In genomic region chr2:68365087-68365486, GRCh38 we compare ENCODE assay signal across 2 cellular contexts.
TF ChIP-seq lines count a peak whose summit lies in the region.

A gene with protein sequence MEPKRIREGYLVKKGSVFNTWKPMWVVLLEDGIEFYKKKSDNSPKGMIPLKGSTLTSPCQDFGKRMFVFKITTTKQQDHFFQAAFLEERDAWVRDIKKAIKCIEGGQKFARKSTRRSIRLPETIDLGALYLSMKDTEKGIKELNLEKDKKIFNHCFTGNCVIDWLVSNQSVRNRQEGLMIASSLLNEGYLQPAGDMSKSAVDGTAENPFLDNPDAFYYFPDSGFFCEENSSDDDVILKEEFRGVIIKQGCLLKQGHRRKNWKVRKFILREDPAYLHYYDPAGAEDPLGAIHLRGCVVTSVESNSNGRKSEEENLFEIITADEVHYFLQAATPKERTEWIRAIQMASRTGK (plus strand): TSS chr2:68365282. CDS start chr2:68365352, 70 bp downstream.

TF ChIP-seq in K562, 482 proteins besides CTCF, POLR2A, EP300 and RAD21:
- TF ChIP-seq ZNF830 (CRISPR knock-in tag; IDR thresholded peaks at IDR 0.05) (no peak), RUNX1 (IDR thresholded peaks at IDR 0.05; ENCODE audit: low read depth) (no peak), SOX6 (IDR thresholded peaks at IDR 0.05) (no peak), MITF (IDR thresholded peaks at IDR 0.05) (no peak), SPI1 (IDR thresholded peaks at IDR 0.05; ENCODE audit: borderline replicate concordance, low read depth, low read length) (peak; percentile 18; the same call in 1 of the 2 replicates)
- TF ChIP-seq, protein P1, sequence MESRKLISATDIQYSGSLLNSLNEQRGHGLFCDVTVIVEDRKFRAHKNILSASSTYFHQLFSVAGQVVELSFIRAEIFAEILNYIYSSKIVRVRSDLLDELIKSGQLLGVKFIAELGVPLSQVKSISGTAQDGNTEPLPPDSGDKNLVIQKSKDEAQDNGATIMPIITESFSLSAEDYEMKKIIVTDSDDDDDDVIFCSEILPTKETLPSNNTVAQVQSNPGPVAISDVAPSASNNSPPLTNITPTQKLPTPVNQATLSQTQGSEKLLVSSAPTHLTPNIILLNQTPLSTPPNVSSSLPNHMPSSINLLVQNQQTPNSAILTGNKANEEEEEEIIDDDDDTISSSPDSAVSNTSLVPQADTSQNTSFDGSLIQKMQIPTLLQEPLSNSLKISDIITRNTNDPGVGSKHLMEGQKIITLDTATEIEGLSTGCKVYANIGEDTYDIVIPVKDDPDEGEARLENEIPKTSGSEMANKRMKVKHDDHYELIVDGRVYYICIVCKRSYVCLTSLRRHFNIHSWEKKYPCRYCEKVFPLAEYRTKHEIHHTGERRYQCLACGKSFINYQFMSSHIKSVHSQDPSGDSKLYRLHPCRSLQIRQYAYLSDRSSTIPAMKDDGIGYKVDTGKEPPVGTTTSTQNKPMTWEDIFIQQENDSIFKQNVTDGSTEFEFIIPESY (CRISPR knock-in tag; IDR thresholded peaks at IDR 0.05) = 0 out of 2 replicates have a peak, but pooled peaks have one; percentile 33

TF ChIP-seq in SK-N-SH, 30 proteins besides CTCF, POLR2A, EP300 and RAD21:
- TF ChIP-seq, protein P1 (IDR thresholded peaks at IDR 0.05; ENCODE audit: borderline replicate concordance, low read depth) = no peak
- TF ChIP-seq, protein P2, sequence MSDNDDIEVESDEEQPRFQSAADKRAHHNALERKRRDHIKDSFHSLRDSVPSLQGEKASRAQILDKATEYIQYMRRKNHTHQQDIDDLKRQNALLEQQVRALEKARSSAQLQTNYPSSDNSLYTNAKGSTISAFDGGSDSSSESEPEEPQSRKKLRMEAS (IDR thresholded peaks at IDR 0.05; ENCODE audit: low read depth) = no peak
- TF ChIP-seq TAF1 (IDR thresholded peaks at IDR 0.05; ENCODE audit: borderline replicate concordance, low read depth, low read length) (no peak), REST (IDR thresholded peaks at IDR 0.05; ENCODE audit: low read depth, low read length) (no peak), TEAD4 (IDR thresholded peaks at IDR 0.05; ENCODE audit: borderline replicate concordance, insufficient read depth) (no peak), CHD2 (IDR thresholded peaks at IDR 0.05; ENCODE audit: low read length, partially characterized antibody) (no peak), PBX3 (IDR thresholded peaks at IDR 0.05) (no peak), GABPA (IDR thresholded peaks at IDR 0.05; ENCODE audit: low read depth) (no peak), FOXM1 (IDR thresholded peaks at IDR 0.05; ENCODE audit: low read depth) (no peak), RCOR1 (IDR thresholded peaks at IDR 0.05; ENCODE audit: low read length) (no peak), MEF2A (IDR thresholded peaks at IDR 0.05; ENCODE audit: borderline replicate concordance, low read depth) (no peak), RXRA (IDR thresholded peaks at IDR 0.05; ENCODE audit: borderline replicate concordance, low read depth) (no peak), MXI1 (IDR thresholded peaks at IDR 0.05; ENCODE audit: low read depth, low read length) (no peak), JUND (IDR thresholded peaks at IDR 0.05) (no peak), NRF1 (IDR thresholded peaks at IDR 0.05; ENCODE audit: low read depth, low read length) (no peak), TCF12 (IDR thresholded peaks at IDR 0.05) (no peak), USF1 (IDR thresholded peaks at IDR 0.05; ENCODE audit: borderline replicate concordance, low read depth) (no peak), IRF3 (IDR thresholded peaks at IDR 0.05; ENCODE audit: low read depth, low read length) (no peak), YY1 (IDR thresholded peaks at IDR 0.05; ENCODE audit: low read depth) (no peak), FOSL2 (IDR thresholded peaks at IDR 0.05; ENCODE audit: borderline replicate concordance, low read depth) (no peak)
